9 cellular contexts compared by ENCODE assay signal in the genomic region with DNA sequence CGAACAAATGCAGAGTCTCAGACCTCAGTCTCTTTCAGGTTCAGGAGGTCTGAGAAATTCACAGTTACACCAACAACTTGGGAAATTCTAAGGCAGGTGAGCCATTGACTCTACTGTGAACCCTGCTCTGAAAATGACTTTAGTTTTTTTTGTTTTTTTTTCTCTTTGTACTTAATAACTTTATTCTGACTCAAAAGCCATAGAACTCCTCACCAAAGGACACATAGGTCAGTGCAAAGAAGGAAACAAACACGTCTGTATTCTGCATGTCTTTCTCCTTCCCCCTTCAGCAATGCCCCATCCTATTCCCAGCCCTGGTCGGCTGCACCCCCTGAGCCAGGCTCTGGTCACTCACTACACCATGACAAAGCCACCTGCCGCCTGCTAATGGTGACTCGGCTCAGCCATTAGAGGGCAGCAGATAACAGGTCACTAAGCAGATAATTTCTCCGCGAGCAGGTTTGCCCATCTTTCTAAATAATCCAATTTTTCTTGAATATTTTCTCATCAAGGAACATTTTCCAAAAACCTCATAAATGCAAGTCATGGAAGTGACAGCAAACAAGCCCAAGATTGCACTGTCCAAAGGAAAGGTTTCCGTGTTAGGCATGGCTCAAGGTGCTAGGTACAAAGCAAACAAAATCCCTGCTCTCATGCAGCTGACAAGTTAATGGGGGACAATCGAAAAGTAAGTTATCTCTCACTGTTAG. TPM values are rescaled to one million over a fixed set of nuclear protein-coding genes. Genes with fewer than 3 reads are reported as not detected.
DNase-seq lines count a peak whose midpoint lies in the region; ATAC-seq and TF ChIP-seq lines count a peak whose summit lies in the region.
"Had no signal": no experiment of that assay in that cellular context is flagged by ENCODE, and none has a peak within 500 bp of the region (broad histone marks: within the 10 kb centered on the region; RNA-seq: fewer than 3 reads in every experiment).

No MANE protein-coding gene starts in this region.

- no peak overlapping the region for H3K27ac ChIP-seq in substantia nigra (ENCODE audit: low read depth, low read length, poor library complexity, severe bottlenecking)

- CTCF ChIA-PET in activated naive CD4-positive, alpha-beta T cell treated with anti-CD3 and anti-CD28 coated beads for 36 hours (lab: Charles Lee), result interaction anchor here (0.6 to 1.3 kb wide), 8 partner anchors 150 to 1846 kb away, joined by 3 to 5 read pairs (median 3); a partner anchor contains a TSS

- TF ChIP-seq CTCF in chondrocyte (IDR thresholded peaks at IDR 0.05), result peak; percentile 93

- ATAC-seq in GM21825 (IDR thresholded peaks at IDR 0.05; ENCODE audit: unreplicated experiment), result peak; percentile 80
- ATAC-seq in left lobe of liver, result peak; percentile 95

- no peaks in the 10 kb centered on the region for H3K36me3 Mint-ChIP-seq in activated naive CD4-positive, alpha-beta T cell treated with anti-CD3 and anti-CD28 coated beads for 36 hours (ENCODE audit: low read depth)
- H3K36me3 Mint-ChIP-seq in chondrocyte (ENCODE audit: low read depth), result no peaks in the 10 kb centered on the region

- H3K27me3 Mint-ChIP-seq in activated naive CD4-positive, alpha-beta T cell treated with anti-CD3 and anti-CD28 coated beads for 36 hours (ENCODE audit: low read depth), result peaks cover 15% of the 10 kb centered on the region
- no peaks in the 10 kb centered on the region for H3K27me3 Mint-ChIP-seq in chondrocyte (ENCODE audit: low read depth)

- H3K27ac Mint-ChIP-seq in activated naive CD4-positive, alpha-beta T cell treated with anti-CD3 and anti-CD28 coated beads for 36 hours, result no peak overlapping the region
- no peak overlapping the region for H3K27ac Mint-ChIP-seq in chondrocyte (ENCODE audit: unreplicated experiment)

- H3K4me3 Mint-ChIP-seq in activated naive CD4-positive, alpha-beta T cell treated with anti-CD3 and anti-CD28 coated beads for 36 hours, result no peak overlapping the region
- no peak overlapping the region for H3K4me3 Mint-ChIP-seq in chondrocyte (ENCODE audit: unreplicated experiment)

- H3K9me3 Mint-ChIP-seq in activated naive CD4-positive, alpha-beta T cell treated with anti-CD3 and anti-CD28 coated beads for 36 hours, result no peaks in the 10 kb centered on the region
- H3K9me3 Mint-ChIP-seq in chondrocyte (ENCODE audit: low read depth), result no peaks in the 10 kb centered on the region

- intact Hi-C loops in activated naive CD4-positive, alpha-beta T cell treated with anti-CD3 and anti-CD28 coated beads for 36 hours (cut with micrococcal nuclease), result loop anchor here (1.0 to 10.0 kb wide), 5 partner anchors 205 to 673 kb away; a partner anchor contains a TSS

- H3K4me1 Mint-ChIP-seq in activated naive CD4-positive, alpha-beta T cell treated with anti-CD3 and anti-CD28 coated beads for 36 hours (ENCODE audit: low read depth), result peaks cover 14% of the 10 kb centered on the region
- peaks cover 20% of the 10 kb centered on the region for H3K4me1 Mint-ChIP-seq in chondrocyte (ENCODE audit: low read depth)

- DNase-seq in activated naive CD4-positive, alpha-beta T cell treated with anti-CD3 and anti-CD28 coated beads for 36 hours, result peak; percentile 59
- no peak for DNase-seq in activated naive CD4-positive, alpha-beta T cell treated with anti-CD3 and anti-CD28 coated beads, Interleukin-2, amount 50 U/mL, for 16 hours
- DNase-seq in KG1 (lab: John Stamatoyannopoulos, UW) (peak; percentile 10), RPMI7951 (ENCODE audit: low read depth) (peak; percentile 69), chondrocyte (ENCODE audit: low spot score) (no peak), left lobe of liver (ENCODE audit: low spot score) (peak; percentile 64), substantia nigra (lab: John Stamatoyannopoulos, UW) (peak in 37 of 49 donors; percentile 9 to 61 (median 41))

RNA-seq across cellular contexts. Expression of a gene that starts 37.7 kb away (rescaled TPM):
- not detected for total RNA-seq in activated naive CD4-positive, alpha-beta T cell treated with anti-CD3 and anti-CD28 coated beads for 36 hours
- total RNA-seq in RPMI7951 (2014; rRNA removed; shearing (Covaris generic)), result not detected in 2 replicates
- total RNA-seq in chondrocyte, result not detected in 3 replicates
- total RNA-seq in left lobe of liver, result 220 TPM
- total RNA-seq: lower leg skin had no signal

Comparison
In these comparisons a context has a peak if more than half of its experiments do, and no peak if none do; other contexts are left out.
1. DNase-seq: peak in activated naive CD4-positive, alpha-beta T cell treated with anti-CD3 and anti-CD28 coated beads for 36 hours (single experiment), KG1 (single experiment), RPMI7951 (single experiment), left lobe of liver (single experiment) and substantia nigra (37 of 49); none in activated naive CD4-positive, alpha-beta T cell treated with anti-CD3 and anti-CD28 coated beads, Interleukin-2, amount 50 U/mL, for 16 hours (single experiment) and chondrocyte (single experiment).
2. RNA of a gene that starts 37.7 kb away (total RNA-seq): 220 TPM in left lobe of liver (single experiment); not detected in activated naive CD4-positive, alpha-beta T cell treated with anti-CD3 and anti-CD28 coated beads for 36 hours, not detected in RPMI7951 and not detected in chondrocyte; every median in the first group is over 100 times any median in the second.